In the genomic region with DNA sequence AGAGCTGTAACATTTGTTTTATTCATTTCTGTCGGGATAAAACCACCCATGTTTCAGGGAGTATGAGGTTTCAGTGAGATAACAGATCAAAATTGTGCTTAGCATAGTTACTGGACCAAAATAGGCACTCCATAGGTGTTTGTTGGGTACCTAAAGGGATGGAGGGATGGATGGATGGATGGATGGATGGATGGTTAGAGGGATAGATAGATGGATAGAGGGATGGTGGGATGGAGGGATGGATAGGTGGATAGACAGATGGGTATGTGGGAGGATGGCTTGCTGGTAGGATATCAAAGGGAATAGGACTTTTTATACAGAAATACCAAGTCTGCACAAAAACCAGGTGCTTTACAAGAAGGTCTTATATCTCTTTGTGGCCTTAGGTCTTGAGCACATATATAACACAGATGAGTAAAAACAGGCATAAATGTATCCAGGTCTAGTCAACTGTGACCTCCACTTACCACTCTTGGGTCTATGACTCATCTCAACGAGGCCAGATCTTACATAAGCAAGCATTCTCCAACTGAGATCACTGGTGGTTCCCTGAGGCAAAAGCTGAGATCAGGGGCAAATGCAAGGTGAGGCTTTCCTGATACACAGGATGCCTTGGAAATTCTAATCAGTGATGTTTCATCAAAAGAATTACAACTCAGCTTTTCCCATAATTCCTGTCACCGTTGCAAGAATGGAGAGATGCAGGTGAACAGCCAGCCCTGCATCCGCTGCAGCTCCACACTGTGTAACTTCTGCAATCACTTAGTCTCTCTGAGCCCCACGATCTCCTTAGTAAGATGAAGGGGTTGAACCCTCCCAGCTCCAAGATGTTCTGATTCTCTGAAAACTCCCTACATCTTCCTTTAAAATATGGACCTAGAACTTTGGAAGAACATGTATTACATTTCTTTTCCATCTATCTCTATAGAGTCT, we compare ENCODE assay signal across 8 cellular contexts. TPM values are rescaled to one million over a fixed set of nuclear protein-coding genes. Genes with fewer than 3 reads are reported as not detected.
DNase-seq lines count a peak whose midpoint lies in the region; ATAC-seq and TF ChIP-seq lines count a peak whose summit lies in the region.

No MANE protein-coding gene starts in this region.

- DNase-seq in activated naive CD4-positive, alpha-beta T cell treated with Interleukin-2 at 50 U/mL for 16 hours: peak; percentile 13
- DNase-seq in activated naive CD4-positive, alpha-beta T cell (lab: John Stamatoyannopoulos, UW): no peak
- DNase-seq in mesendoderm: peak; percentile 42
- DNase-seq in WTC11 (ENCODE audit: low spot score): no peak
- DNase-seq in SK-N-DZ (ENCODE audit: low spot score): no peak
- DNase-seq in effector memory CD4-positive, alpha-beta T cell: no peak

- H3K79me2 ChIP-seq in mesendoderm (ENCODE audit: control insufficient read depth, insufficient read depth, low read length): no peaks in the 10 kb centered on the region

- H3K9me3 ChIP-seq in effector memory CD4-positive, alpha-beta T cell (ENCODE audit: control insufficient read depth, low read length): no peaks in the 10 kb centered on the region

- no peak overlapping the region for H3K4ac ChIP-seq in mesendoderm (ENCODE audit: low read depth, low read length)

- H2AK5ac ChIP-seq in mesendoderm (ENCODE audit: low read length): no peak overlapping the region

- no peak overlapping the region for H3K18ac ChIP-seq in mesendoderm (ENCODE audit: low read length)

- H3K9me3 Mint-ChIP-seq in WTC11: no peaks in the 10 kb centered on the region

- WGBS in mesendoderm (ENCODE audit: extremely low coverage, insufficient coverage, low lambda C conversion rate): no CpG with 5 or more reads among the region's 5 CpGs

- no peak overlapping the region for H3K56ac ChIP-seq in mesendoderm (ENCODE audit: low read length)

- H3K23ac ChIP-seq in mesendoderm (ENCODE audit: low read length): no peak overlapping the region

- no peak overlapping the region for H3K4me2 ChIP-seq in mesendoderm (ENCODE audit: low read length)

- no peak overlapping the region for H2BK5ac ChIP-seq in mesendoderm (ENCODE audit: low read length)

- H3K36me3 Mint-ChIP-seq in WTC11: no peaks in the 10 kb centered on the region

- H3K4me3 Mint-ChIP-seq in WTC11: no peak overlapping the region

- H3K27me3 ChIP-seq in mesendoderm (ENCODE audit: insufficient read depth, low read length, poor library complexity): no peaks in the 10 kb centered on the region
- H3K27me3 ChIP-seq in effector memory CD4-positive, alpha-beta T cell (replicated peaks; ENCODE audit: control insufficient read depth, insufficient read depth, low read length, poor library complexity, severe bottlenecking): no peaks in the 10 kb centered on the region

- ATAC-seq in HG02870 (IDR thresholded peaks at IDR 0.05; ENCODE audit: unreplicated experiment) (peak; percentile 81), WTC11 (no peak)

- H3K4me3 ChIP-seq in mesendoderm (ENCODE audit: low read length): no peak overlapping the region
- H3K4me3 ChIP-seq in effector memory CD4-positive, alpha-beta T cell (ENCODE audit: insufficient read depth, low read depth, low read length, poor library complexity, severe bottlenecking): no peak overlapping the region

- no peak overlapping the region for H2BK120ac ChIP-seq in mesendoderm (ENCODE audit: low read depth, low read length)

- H3K36me3 ChIP-seq in mesendoderm (ENCODE audit: control insufficient read depth, insufficient read depth, low read length): no peaks in the 10 kb centered on the region
- no peaks in the 10 kb centered on the region for H3K36me3 ChIP-seq in effector memory CD4-positive, alpha-beta T cell (ENCODE audit: control insufficient read depth, insufficient read depth, low read length)

- CTCF ChIA-PET in WTC11 (lab: Charles Lee): interaction anchor here (0.5 kb wide), 1 partner anchor 29 kb away, joined by 4 read pairs; no protein-coding TSS in a partner anchor

- no peak overlapping the region for H4K8ac ChIP-seq in mesendoderm (ENCODE audit: low read depth, low read length)

- H3K4me1 ChIP-seq in mesendoderm (ENCODE audit: control insufficient read depth, low read depth, low read length): peaks cover 6% of the 10 kb centered on the region
- no peaks in the 10 kb centered on the region for H3K4me1 ChIP-seq in effector memory CD4-positive, alpha-beta T cell (ENCODE audit: control insufficient read depth, insufficient read depth, low read length, poor library complexity, severe bottlenecking)

- POLR2A ChIA-PET in WTC11 (lab: Charles Lee): no interaction called here

- no peak overlapping the region for H4K5ac ChIP-seq in mesendoderm (ENCODE audit: low read length)

- no peak overlapping the region for H3K27ac ChIP-seq in mesendoderm (ENCODE audit: low read depth, low read length)
- no peak overlapping the region for H3K27ac ChIP-seq in effector memory CD4-positive, alpha-beta T cell (ENCODE audit: insufficient read depth, low read length, poor library complexity, severe bottlenecking)

- H3K27ac Mint-ChIP-seq in WTC11: no peak overlapping the region

- TF ChIP-seq POLR2A in Raji (IDR thresholded peaks at IDR 0.05; ENCODE audit: insufficient read depth, low read depth, low read length): peak; percentile 56; the same call in 1 of the 2 replicates

- H3K27me3 Mint-ChIP-seq in WTC11 (ENCODE audit: low read depth): no peaks in the 10 kb centered on the region

- TF ChIP-seq CTCF in WTC11 (IDR thresholded peaks at IDR 0.05): no peak

- no peak overlapping the region for H2BK15ac ChIP-seq in mesendoderm (replicated peaks; ENCODE audit: low read depth)

- no peak overlapping the region for H3K9ac ChIP-seq in mesendoderm (ENCODE audit: low read length)

- peaks cover 18% of the 10 kb centered on the region for H3K4me1 Mint-ChIP-seq in WTC11

- H3K79me1 ChIP-seq in mesendoderm (ENCODE audit: low read length): no peaks in the 10 kb centered on the region

TF ChIP-seq in WTC11, 78 proteins besides CTCF, POLR2A, EP300 and RAD21:
- TF ChIP-seq ZNF396 (CRISPR knock-in tag; IDR thresholded peaks at IDR 0.05; ENCODE audit: borderline replicate concordance): no peak
- no peak for TF ChIP-seq ZNF219 (CRISPR knock-in tag; IDR thresholded peaks at IDR 0.05; ENCODE audit: borderline replicate concordance)
- TF ChIP-seq, protein P1, sequence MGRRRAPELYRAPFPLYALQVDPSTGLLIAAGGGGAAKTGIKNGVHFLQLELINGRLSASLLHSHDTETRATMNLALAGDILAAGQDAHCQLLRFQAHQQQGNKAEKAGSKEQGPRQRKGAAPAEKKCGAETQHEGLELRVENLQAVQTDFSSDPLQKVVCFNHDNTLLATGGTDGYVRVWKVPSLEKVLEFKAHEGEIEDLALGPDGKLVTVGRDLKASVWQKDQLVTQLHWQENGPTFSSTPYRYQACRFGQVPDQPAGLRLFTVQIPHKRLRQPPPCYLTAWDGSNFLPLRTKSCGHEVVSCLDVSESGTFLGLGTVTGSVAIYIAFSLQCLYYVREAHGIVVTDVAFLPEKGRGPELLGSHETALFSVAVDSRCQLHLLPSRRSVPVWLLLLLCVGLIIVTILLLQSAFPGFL (CRISPR knock-in tag; IDR thresholded peaks at IDR 0.05; ENCODE audit: borderline replicate concordance): no peak
- TF ChIP-seq, protein P2, sequence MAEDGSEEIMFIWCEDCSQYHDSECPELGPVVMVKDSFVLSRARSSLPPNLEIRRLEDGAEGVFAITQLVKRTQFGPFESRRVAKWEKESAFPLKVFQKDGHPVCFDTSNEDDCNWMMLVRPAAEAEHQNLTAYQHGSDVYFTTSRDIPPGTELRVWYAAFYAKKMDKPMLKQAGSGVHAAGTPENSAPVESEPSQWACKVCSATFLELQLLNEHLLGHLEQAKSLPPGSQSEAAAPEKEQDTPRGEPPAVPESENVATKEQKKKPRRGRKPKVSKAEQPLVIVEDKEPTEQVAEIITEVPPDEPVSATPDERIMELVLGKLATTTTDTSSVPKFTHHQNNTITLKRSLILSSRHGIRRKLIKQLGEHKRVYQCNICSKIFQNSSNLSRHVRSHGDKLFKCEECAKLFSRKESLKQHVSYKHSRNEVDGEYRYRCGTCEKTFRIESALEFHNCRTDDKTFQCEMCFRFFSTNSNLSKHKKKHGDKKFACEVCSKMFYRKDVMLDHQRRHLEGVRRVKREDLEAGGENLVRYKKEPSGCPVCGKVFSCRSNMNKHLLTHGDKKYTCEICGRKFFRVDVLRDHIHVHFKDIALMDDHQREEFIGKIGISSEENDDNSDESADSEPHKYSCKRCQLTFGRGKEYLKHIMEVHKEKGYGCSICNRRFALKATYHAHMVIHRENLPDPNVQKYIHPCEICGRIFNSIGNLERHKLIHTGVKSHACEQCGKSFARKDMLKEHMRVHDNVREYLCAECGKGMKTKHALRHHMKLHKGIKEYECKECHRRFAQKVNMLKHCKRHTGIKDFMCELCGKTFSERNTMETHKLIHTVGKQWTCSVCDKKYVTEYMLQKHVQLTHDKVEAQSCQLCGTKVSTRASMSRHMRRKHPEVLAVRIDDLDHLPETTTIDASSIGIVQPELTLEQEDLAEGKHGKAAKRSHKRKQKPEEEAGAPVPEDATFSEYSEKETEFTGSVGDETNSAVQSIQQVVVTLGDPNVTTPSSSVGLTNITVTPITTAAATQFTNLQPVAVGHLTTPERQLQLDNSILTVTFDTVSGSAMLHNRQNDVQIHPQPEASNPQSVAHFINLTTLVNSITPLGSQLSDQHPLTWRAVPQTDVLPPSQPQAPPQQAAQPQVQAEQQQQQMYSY (CRISPR knock-in tag; IDR thresholded peaks at IDR 0.05): no peak

RNA-seq across cellular contexts. Expression of a gene that starts 32.0 kb away (rescaled TPM):
- polyA plus RNA-seq in mesendoderm (2013, experiment 1 of 2): 0.59 TPM
- polyA plus RNA-seq in mesendoderm (2013, experiment 2 of 2): 0.81 TPM
- total RNA-seq in WTC11 (2021): 1.8 to 2.6 TPM (median 1.9 TPM) in 3 replicates
- polyA plus RNA-seq in SK-N-DZ (2014; cell fraction: cytosol; rRNA removed): 0.05 and 0.97 TPM in 2 replicates
- 0.31 TPM in 1 of 2 replicates, not detected in the other for polyA plus RNA-seq in SK-N-DZ (2014; cell fraction: nucleus; rRNA removed)

RNA-seq across cellular contexts. Expression of a gene that starts 56.1 kb away (rescaled TPM):
- polyA plus RNA-seq in mesendoderm (2013, experiment 1 of 2): 16.8 TPM
- polyA plus RNA-seq in mesendoderm (2013, experiment 2 of 2): 18.5 TPM
- total RNA-seq in WTC11 (2021): 27.4 to 29.4 TPM (median 28.1 TPM) in 3 replicates
- 11.8 and 18.6 TPM in 2 replicates for polyA plus RNA-seq in SK-N-DZ (2014; cell fraction: cytosol; rRNA removed)
- 9.3 and 17.9 TPM in 2 replicates for polyA plus RNA-seq in SK-N-DZ (2014; cell fraction: nucleus; rRNA removed)

Comparison
In these comparisons a context has a peak if more than half of its experiments do, and no peak if none do; other contexts are left out.
1. DNase-seq: peak in activated naive CD4-positive, alpha-beta T cell treated with Interleukin-2 at 50 U/mL for 16 hours (single experiment) and mesendoderm (single experiment); none in activated naive CD4-positive, alpha-beta T cell (0 of 4), WTC11 (single experiment), SK-N-DZ (single experiment) and effector memory CD4-positive, alpha-beta T cell (0 of 3).